Comparison of ENCODE assay signal across 14 cellular contexts in the genomic region with DNA sequence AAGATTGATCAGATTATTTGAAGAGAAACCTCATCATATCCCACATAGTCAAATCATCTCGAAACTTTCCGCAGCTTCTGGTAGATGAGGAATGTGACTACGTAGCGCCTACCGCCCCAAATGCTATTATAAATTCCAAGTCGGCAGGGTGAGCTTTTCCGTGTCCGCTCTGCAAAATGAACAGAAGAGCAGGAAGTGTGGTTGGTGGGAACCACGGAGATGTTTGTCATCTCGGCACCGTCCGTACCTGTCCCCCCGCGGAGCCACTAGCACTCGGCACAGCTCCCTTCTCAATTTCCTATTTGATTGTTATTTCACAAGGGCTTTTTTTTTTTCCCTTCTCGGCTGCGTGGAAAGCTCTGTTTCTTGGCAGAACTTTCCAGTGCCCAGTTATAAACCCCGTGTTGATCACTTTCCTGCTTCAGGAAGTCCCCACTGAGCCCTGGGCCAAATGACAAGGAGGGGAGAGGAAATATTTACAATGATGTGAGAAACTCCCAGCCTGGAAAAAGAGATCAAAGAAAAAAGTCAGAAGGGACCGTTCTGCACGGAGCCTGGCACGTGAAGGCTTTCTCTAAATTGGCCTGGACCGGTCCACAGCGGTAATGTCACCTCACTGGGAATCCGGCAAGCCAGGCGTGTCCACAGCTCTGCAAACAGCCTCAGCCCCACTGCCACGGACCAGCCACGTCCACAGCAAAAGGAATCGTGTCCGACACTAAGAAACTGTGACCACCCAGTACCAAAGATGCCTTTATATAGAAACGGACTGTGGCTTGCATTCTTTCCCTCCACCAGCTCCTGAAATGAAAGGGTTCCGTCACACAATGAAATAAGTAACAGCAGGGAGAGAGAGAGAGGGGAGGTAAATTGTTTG.
DNase-seq lines count a peak whose midpoint lies in the region; ATAC-seq and TF ChIP-seq lines count a peak whose summit lies in the region.
"Had no signal": no experiment of that assay in that cellular context is flagged by ENCODE, and none has a peak within 500 bp of the region (broad histone marks: within the 10 kb centered on the region; RNA-seq: fewer than 3 reads in every experiment).

No MANE protein-coding gene starts in this region.

- no peak overlapping the region for H2BK15ac ChIP-seq in IMR-90 (ENCODE audit: low read depth, low read length)

- no peak overlapping the region for H2BK20ac ChIP-seq in IMR-90 (ENCODE audit: low read depth, low read length)

- 0 out of 2 replicates have a peak overlapping the region, but pooled peaks have one; percentile 22 for H3K14ac ChIP-seq in IMR-90 (replicated peaks; ENCODE audit: low read depth, low read length)

- no peak overlapping the region for H3K27ac ChIP-seq in IMR-90 (ENCODE audit: insufficient read depth, low read length)
- H3K27ac ChIP-seq in colonic mucosa = peak overlapping the region; percentile 50
- peak overlapping the region; percentile 19 for H3K27ac ChIP-seq in smooth muscle cell (ENCODE audit: low read depth)

- no TSS peak for BruUV-seq in IMR-90 (replicated peaks; lab: Mats Ljungman, UMichigan)

- H3F3A ChIP-seq in smooth muscle cell (ENCODE audit: low read depth) = peaks cover 23% of the 10 kb centered on the region

- H3K18ac ChIP-seq in IMR-90 (ENCODE audit: low read depth, low read length) = no peak overlapping the region; the same call in 1 of the 2 replicates

- DNase-seq in IMR-90 (peak; percentile 41), colonic mucosa (no peak), left kidney (ENCODE audit: low read depth, low spot score) (peak; percentile 53), smooth muscle cell (lab: John Stamatoyannopoulos, UW; ENCODE audit: unreplicated experiment) (no peak), UCSD-AML1 (lab: John Stamatoyannopoulos, UW; ENCODE audit: unreplicated experiment) (no peak)
- DNase-seq in activated T-cell treated with anti-CD3 and anti-CD28 coated beads, Interleukin-2, amount 50 U/mL, for 48 hours = no peak
- DNase-seq: activated CD8-positive, alpha-beta memory T cell treated with anti-CD3 and anti-CD28 coated beads for 24 hours; cerebellar nuclear complex; DND-41; NCI-H2171; SIG-M5 had no signal

- CTCF ChIA-PET in IMR-90 (lab: Yijun Ruan, JAX) = interaction anchor here (0.5 to 0.8 kb wide), 2 partner anchors 9 to 1482 kb away, joined by 4 to 6 read pairs; no protein-coding TSS in a partner anchor

- H2AFZ ChIP-seq in IMR-90 (replicated peaks; ENCODE audit: low read length, poor library complexity) = peak overlapping the region; percentile 34
- H2AFZ ChIP-seq in smooth muscle cell (ENCODE audit: low read depth) = no peak overlapping the region

- dilution Hi-C loops in IMR-90 (cut with HindIII; ENCODE audit: low sequenced_read_pairs, unreplicated experiment) = no loop called here

- H4K8ac ChIP-seq in IMR-90 (ENCODE audit: low read depth in 2 of 2, low read length in 2 of 2) = no peak overlapping the region; a peak in 1 of 4 replicates

- ATAC-seq in IMR-90 (ENCODE audit: low read depth) (peak; percentile 48), HG02571 (IDR thresholded peaks at IDR 0.05; ENCODE audit: unreplicated experiment) (no peak), GM18505 (IDR thresholded peaks at IDR 0.05; ENCODE audit: unreplicated experiment) (no peak)

- H4K20me1 ChIP-seq in IMR-90 (ENCODE audit: insufficient read depth, low read length) (peaks cover 75% of the 10 kb centered on the region), smooth muscle cell (ENCODE audit: low read depth) (peaks cover 100% of the 10 kb centered on the region)

- H3K4me3 ChIP-seq in IMR-90 (ENCODE audit: insufficient read depth, low read depth, low read length) = no peak overlapping the region
- no peak overlapping the region for H3K4me3 ChIP-seq in colonic mucosa
- H3K4me3 ChIP-seq in smooth muscle cell = no peak overlapping the region
- H3K4me3 ChIP-seq: tibial nerve had no signal

- no peak overlapping the region for H2AK9ac ChIP-seq in IMR-90 (replicated peaks; ENCODE audit: low read depth, low read length, poor library complexity)

- no peaks in the 10 kb centered on the region for H3K9me3 ChIP-seq in IMR-90 (ENCODE audit: control insufficient read depth, insufficient read depth, low read length)
- H3K9me3 ChIP-seq in colonic mucosa = no peaks in the 10 kb centered on the region
- H3K9me3 ChIP-seq in smooth muscle cell (replicated peaks; ENCODE audit: low read depth) = no peaks in the 10 kb centered on the region
- H3K9me3 ChIP-seq: tibial nerve had no signal

- H3K56ac ChIP-seq in IMR-90 (ENCODE audit: extremely low read depth, insufficient read depth, low read length) = no peak overlapping the region

- H4K5ac ChIP-seq in IMR-90 (ENCODE audit: low read depth, low read length) = no peak overlapping the region; the same call in 1 of the 2 replicates

- H2AK5ac ChIP-seq in IMR-90 (ENCODE audit: low read depth, low read length) = peak overlapping the region; percentile 40; the same call in 1 of the 2 replicates

- 17% methylated on average over 4 of the region's 31 CpGs; no CpG with 5 or more reads in 1 of the 2 experiments for WGBS in IMR-90 (ENCODE audit: extremely low coverage in 2 of 2, insufficient read length in 1 of 2), 2 experiments
- WGBS in smooth muscle cell (ENCODE audit: low lambda C conversion rate) = 76% methylated on average over 31 of the region's 31 CpGs

- H3K36me3 ChIP-seq in IMR-90 (ENCODE audit: control insufficient read depth, insufficient read depth, low read length) = peaks cover 22% of the 10 kb centered on the region; the same call in 1 of the 2 replicates
- no peaks in the 10 kb centered on the region for H3K36me3 ChIP-seq in colonic mucosa
- no peaks in the 10 kb centered on the region for H3K36me3 ChIP-seq in smooth muscle cell (ENCODE audit: low read depth)
- H3K36me3 ChIP-seq: tibial nerve had no signal

- peak overlapping the region; percentile 57; the same call in 1 of the 2 replicates for H3K4me2 ChIP-seq in IMR-90 (ENCODE audit: low read depth, low read length)
- H3K4me2 ChIP-seq in smooth muscle cell = peak overlapping the region; percentile 21

- peak overlapping the region; percentile 36 for H3K4ac ChIP-seq in IMR-90 (ENCODE audit: low read depth, low read length)

- peak overlapping the region; percentile 73 for H3K23ac ChIP-seq in IMR-90 (ENCODE audit: low read depth, low read length)

- TF ChIP-seq CTCF in IMR-90 (conservative IDR thresholded peaks at IDR 0.05; ENCODE audit: low read depth, low read length) (no peak), colonic mucosa (IDR thresholded peaks at IDR 0.05) (no peak), smooth muscle cell (IDR thresholded peaks at IDR 0.05; ENCODE audit: borderline replicate concordance, insufficient read depth, poor library complexity, severe bottlenecking) (no peak)

- peaks cover 21 to 74% of the 10 kb centered on the region in 2 experiments for H3K79me1 ChIP-seq in IMR-90 (ENCODE audit: low read depth in 1 of 2, low read length in 2 of 2)

- H3K9ac ChIP-seq in IMR-90 (ENCODE audit: low read depth, low read length) (peak overlapping the region; percentile 38; the same call in 1 of the 2 replicates), colonic mucosa (ENCODE audit: low read depth in 2 of 2, low read length in 2 of 2) (no peak overlapping the region), smooth muscle cell (ENCODE audit: low read depth) (no peak overlapping the region)

- peaks cover 86% of the 10 kb centered on the region for H3K79me2 ChIP-seq in smooth muscle cell (ENCODE audit: low read depth)

- H3K9me1 ChIP-seq in IMR-90 (ENCODE audit: insufficient read depth, low read length) = peaks cover 19% of the 10 kb centered on the region

- TF ChIP-seq POLR2A in IMR-90 (IDR thresholded peaks at IDR 0.05; ENCODE audit: low read depth, low read length) = no peak
- no peak for TF ChIP-seq POLR2A in GM18505 (IDR thresholded peaks at IDR 0.05; ENCODE audit: borderline replicate concordance, extremely low read depth, insufficient read depth, insufficient read length)

- no peak overlapping the region for H2BK5ac ChIP-seq in IMR-90 (ENCODE audit: low read depth, low read length, poor library complexity, severe bottlenecking)

- H3K4me1 ChIP-seq in IMR-90 (ENCODE audit: control insufficient read depth, insufficient read depth, low read length) (peaks cover 14% of the 10 kb centered on the region), colonic mucosa (peaks cover 6% of the 10 kb centered on the region), smooth muscle cell (ENCODE audit: low read depth) (peaks cover 35% of the 10 kb centered on the region)

- TF ChIP-seq RAD21 in IMR-90 (IDR thresholded peaks at IDR 0.05; ENCODE audit: low read length) = no peak

- H3K27me3 ChIP-seq in IMR-90 (ENCODE audit: control insufficient read depth, insufficient read depth, low read length) (no peaks in the 10 kb centered on the region), colonic mucosa (no peaks in the 10 kb centered on the region), smooth muscle cell (ENCODE audit: low read depth) (no peaks in the 10 kb centered on the region)

- no peak overlapping the region for H2BK120ac ChIP-seq in IMR-90 (ENCODE audit: low read depth, low read length)

- in situ Hi-C loops in IMR-90 (cut with MboI; ENCODE audit: low sequenced_read_pairs) = no loop called here

- H4K91ac ChIP-seq in IMR-90 (ENCODE audit: insufficient read depth, low read depth, low read length) = no peak overlapping the region; the same call in 1 of the 2 replicates

- POLR2A ChIA-PET in IMR-90 (lab: Charles Lee; ENCODE audit: unreplicated experiment) = no interaction called here

- intact Hi-C loops in IMR-90 (cut with micrococcal nuclease) = no loop called here
- intact Hi-C loops in colonic mucosa (cut with DNase I) = no loop called here

TF ChIP-seq in IMR-90, 13 proteins besides CTCF, POLR2A, EP300 and RAD21 (continues in another document):
- TF ChIP-seq RFX5 (IDR thresholded peaks at IDR 0.05; ENCODE audit: low read depth, low read length) = no peak
- no peak for TF ChIP-seq BHLHE40 (IDR thresholded peaks at IDR 0.05; ENCODE audit: low read depth, low read length)
- TF ChIP-seq FOS (IDR thresholded peaks at IDR 0.05; ENCODE audit: low read depth, low read length) = no peak
- no peak for TF ChIP-seq ELK1 (IDR thresholded peaks at IDR 0.05; ENCODE audit: borderline replicate concordance, low read depth, low read length)
- no peak for TF ChIP-seq CEBPB (IDR thresholded peaks at IDR 0.05; ENCODE audit: low read depth, low read length)

Comparison
In these comparisons a context has a peak if more than half of its experiments do, and no peak if none do; other contexts are left out.
1. DNase-seq: peak in IMR-90 (single experiment) and left kidney (single experiment); none in colonic mucosa (single experiment), smooth muscle cell (single experiment), UCSD-AML1 (single experiment) and activated T-cell treated with anti-CD3 and anti-CD28 coated beads, Interleukin-2, amount 50 U/mL, for 48 hours (0 of 2).